In genomic region chr16:51147776-51148673, GRCh38 we compare ENCODE assay signal across 15 cellular contexts. TPM values are rescaled to one million over a fixed set of nuclear protein-coding genes. Genes with fewer than 3 reads are reported as not detected.
DNase-seq lines count a peak whose midpoint lies in the region; ATAC-seq, FAIRE-seq and TF ChIP-seq lines count a peak whose summit lies in the region.
"Had no signal": no experiment of that assay in that cellular context is flagged by ENCODE, and none has a peak within 500 bp of the region (broad histone marks: within the 10 kb centered on the region; RNA-seq: fewer than 3 reads in every experiment).

No MANE protein-coding gene starts in this region.

- H3K4me3 Mint-ChIP-seq in nephron progenitor cell (peak overlapping the region; percentile 97), osteocyte (ENCODE audit: unreplicated experiment) (no peak overlapping the region)
- H3K4me3 Mint-ChIP-seq: activated T-cell treated with anti-CD3 and anti-CD28 coated beads, Interleukin-2, amount 50 U/mL, for 24 hours had no signal

- no peak for FAIRE-seq in RCC 7860 (lab: Jason Lieb, UNC)
- FAIRE-seq: D721Med had no signal

- no peak for TF ChIP-seq CTCF in foreskin fibroblast (IDR thresholded peaks at IDR 0.05; ENCODE audit: low read depth, low read length)
- no peak for TF ChIP-seq CTCF in nephron progenitor cell (IDR thresholded peaks at IDR 0.05)
- TF ChIP-seq CTCF in osteocyte (IDR thresholded peaks at IDR 0.05): no peak

- H3K27ac Mint-ChIP-seq in nephron progenitor cell (peak overlapping the region; percentile 99), osteocyte (ENCODE audit: unreplicated experiment) (no peak overlapping the region)
- H3K27ac Mint-ChIP-seq: activated T-cell treated with anti-CD3 and anti-CD28 coated beads, Interleukin-2, amount 50 U/mL, for 24 hours had no signal

- H3K4me3 ChIP-seq in NT2/D1 (ENCODE audit: insufficient read length, low read depth) (peak overlapping the region; percentile 93), foreskin fibroblast (ENCODE audit: low read depth in 1 of 2, low read length in 2 of 2) (peak overlapping the region; percentile 75 to 92)
- H3K4me3 ChIP-seq: gastrocnemius medialis, thoracic aorta had no signal

- H3K9me3 Mint-ChIP-seq in nephron progenitor cell (no peaks in the 10 kb centered on the region), osteocyte (ENCODE audit: unreplicated experiment) (no peaks in the 10 kb centered on the region)
- H3K9me3 Mint-ChIP-seq: activated T-cell treated with anti-CD3 and anti-CD28 coated beads, Interleukin-2, amount 50 U/mL, for 24 hours had no signal

- H3K36me3 ChIP-seq in NT2/D1 (ENCODE audit: insufficient read depth, insufficient read length, low read length): peaks cover 11% of the 10 kb centered on the region
- H3K36me3 ChIP-seq: gastrocnemius medialis, thoracic aorta had no signal

- in situ Hi-C loops in ACHN (cut with HindIII; ENCODE audit: low pct_ligation_motif_present, low pct_unique_long_range_greater_than_20kb, low sequenced_read_pairs): no loop called here

- peaks cover 3% of the 10 kb centered on the region for H3K4me1 ChIP-seq in NT2/D1 (ENCODE audit: insufficient read depth, insufficient read length)

- no peak for ATAC-seq in GM18861 (IDR thresholded peaks at IDR 0.05; ENCODE audit: unreplicated experiment)
- ATAC-seq: gastrocnemius medialis, Panc1 had no signal

- no peaks in the 10 kb centered on the region for H3K9me3 ChIP-seq in NT2/D1 (ENCODE audit: insufficient read depth, low read length)
- H3K9me3 ChIP-seq: gastrocnemius medialis, thoracic aorta had no signal

- H3K4me1 Mint-ChIP-seq in nephron progenitor cell (peaks cover 53% of the 10 kb centered on the region), osteocyte (ENCODE audit: unreplicated experiment) (peaks cover 45% of the 10 kb centered on the region)

- H3K27me3 ChIP-seq in NT2/D1 (ENCODE audit: insufficient read depth, insufficient read length): no peaks in the 10 kb centered on the region

- H3K36me3 Mint-ChIP-seq in nephron progenitor cell (ENCODE audit: low read depth): peaks cover 43% of the 10 kb centered on the region
- H3K36me3 Mint-ChIP-seq in osteocyte (ENCODE audit: unreplicated experiment): no peaks in the 10 kb centered on the region

- peak overlapping the region; percentile 98 for H3K9ac ChIP-seq in NT2/D1 (ENCODE audit: insufficient read length, low read depth)

- H3K27me3 Mint-ChIP-seq in nephron progenitor cell (ENCODE audit: low read depth, poor library complexity): no peaks in the 10 kb centered on the region
- H3K27me3 Mint-ChIP-seq in osteocyte (ENCODE audit: unreplicated experiment): peaks cover 66% of the 10 kb centered on the region

- peak; percentile 37 for DNase-seq in ACHN
- no peak for DNase-seq in NT2/D1 (ENCODE audit: low read depth, low spot score)
- no peak for DNase-seq in foreskin fibroblast
- DNase-seq in nephron progenitor cell: no peak
- no peak for DNase-seq in RCC 7860 (ENCODE audit: low spot score)
- DNase-seq in osteocyte (ENCODE audit: extremely low spot score, unreplicated experiment): no peak
- DNase-seq in GDM1 (lab: John Stamatoyannopoulos, UW): no peak
- DNase-seq: activated CD4-positive, alpha-beta T cell treated with anti-CD3 and anti-CD28 coated beads for 4 hours; activated T-cell treated with anti-CD3 and anti-CD28 coated beads, Interleukin-2, amount 50 U/mL, for 24 hours; gastrocnemius medialis; NCI-H1092 had no signal

RNA-seq across cellular contexts. Expression of gene SALL1, which starts 3.0 kb away (rescaled TPM):
- 0.73 and 0.78 TPM in 2 replicates for total RNA-seq in osteocyte
- total RNA-seq: thoracic aorta had no signal
